In the genomic region with DNA sequence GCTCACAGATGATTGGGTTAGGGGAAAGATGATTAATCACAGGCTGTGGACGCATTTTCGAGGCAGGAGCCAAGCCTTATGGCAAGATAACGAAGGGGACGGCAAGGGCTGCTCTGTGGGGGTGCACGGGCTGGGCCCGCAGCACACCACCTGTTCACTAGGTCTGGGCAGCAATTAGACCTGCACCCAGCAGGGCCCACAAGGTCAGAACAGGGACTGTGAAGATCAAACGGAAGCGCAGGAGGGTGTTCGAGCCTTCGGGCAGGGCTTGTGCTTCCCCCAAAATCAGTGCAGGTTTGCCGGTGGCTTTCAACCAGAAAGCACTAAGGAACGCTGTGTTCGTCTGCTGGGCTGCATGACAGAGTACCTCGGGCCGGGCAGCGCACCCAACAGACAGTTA, we compare ENCODE assay signal across 27 cellular contexts.
"Had no signal": no experiment of that assay in that cellular context is flagged by ENCODE, and none has a peak within 500 bp of the region (broad histone marks: within the 10 kb centered on the region; RNA-seq: fewer than 3 reads in every experiment).

No MANE protein-coding gene starts in this region.

- DNase-seq: activated CD4-positive, alpha-beta T cell treated with anti-CD3 and anti-CD28 coated beads, Interleukin-2, amount 10 ng/mL, durations not matched to agents 24 days and 14 days; activated CD4-positive, alpha-beta T cell treated with anti-CD3 and anti-CD28 coated beads, Interleukin-2, amount 50 U/mL, for 4 hours; activated CD8-positive, alpha-beta T cell treated with anti-CD3 and anti-CD28 coated beads for 36 hours; activated gamma-delta T cell treated with Interleukin-2 at 50 U/mL for 16 hours; activated naive CD4-positive, alpha-beta T cell treated with anti-CD3 and anti-CD28 coated beads for 36 hours; activated T-cell treated with anti-CD3 and anti-CD28 coated beads, Interleukin-2, amount 50 U/mL, for 1 hour; adrenal gland; body of pancreas; cerebellar nuclear complex; Karpas-422; KBM-7; NCI-H1105 treated with DMSO at 0.1 percent for 48 hours; NCI-H1436; NCI-H1694; NCI-H1930; NCI-H2081 treated with DMSO at 0.1 percent for 48 hours; NCI-H226; NCI-H446 treated with DMSO at 0.1 percent for 48 hours; NCI-H526; NCI-H774; NK-92 treated with Interleukin-12 subunit alpha and Interleukin-12 subunit beta, amount 100 ng/mL, for 24 hours; PC-3 had no signal

- H3K4me1 Mint-ChIP-seq: activated CD4-positive, alpha-beta T cell treated with anti-CD3 and anti-CD28 coated beads, Interleukin-2, amount 10 ng/mL, durations not matched to agents 24 days and 14 days had no signal

- H3K36me3 Mint-ChIP-seq: activated naive CD4-positive, alpha-beta T cell treated with anti-CD3 and anti-CD28 coated beads, Interleukin-2, amount 50 U/mL, for 72 hours had no signal

- ATAC-seq: activated CD8-positive, alpha-beta T cell treated with anti-CD3 and anti-CD28 coated beads for 36 hours; activated naive CD4-positive, alpha-beta T cell treated with anti-CD3 and anti-CD28 coated beads, Interleukin-2, amount 50 U/mL, for 72 hours; body of pancreas; PC-3; Right ventricle myocardium inferior had no signal

- H3K9me3 Mint-ChIP-seq: activated CD4-positive, alpha-beta T cell treated with anti-CD3 and anti-CD28 coated beads, Interleukin-2, amount 10 ng/mL, durations not matched to agents 24 days and 14 days; activated CD8-positive, alpha-beta T cell treated with anti-CD3 and anti-CD28 coated beads for 36 hours; activated naive CD4-positive, alpha-beta T cell treated with anti-CD3 and anti-CD28 coated beads for 36 hours; activated naive CD4-positive, alpha-beta T cell treated with anti-CD3 and anti-CD28 coated beads, Interleukin-2, amount 50 U/mL, for 72 hours; T-helper 1 cell treated with Interleukin-12 subunit alpha and Interleukin-12 subunit beta and Interleukin-4 antibody, amounts not matched to agents 30 μg/mL and 1 μg/mL, for 36 hours; T-helper 2 cell treated with Interferon-gamma antibody and Interleukin-4, amounts not matched to agents 5 μg/mL and 100 μg/mL, for 36 hours had no signal

- H3K4me3 Mint-ChIP-seq: activated CD4-positive, alpha-beta T cell treated with anti-CD3 and anti-CD28 coated beads, Interleukin-2, amount 10 ng/mL, durations not matched to agents 24 days and 14 days; activated CD8-positive, alpha-beta T cell treated with anti-CD3 and anti-CD28 coated beads for 36 hours; activated naive CD4-positive, alpha-beta T cell treated with anti-CD3 and anti-CD28 coated beads for 36 hours; T-helper 1 cell treated with Interleukin-12 subunit alpha and Interleukin-12 subunit beta and Interleukin-4 antibody, amounts not matched to agents 30 μg/mL and 1 μg/mL, for 36 hours; T-helper 2 cell treated with Interferon-gamma antibody and Interleukin-4, amounts not matched to agents 5 μg/mL and 100 μg/mL, for 36 hours had no signal

- H3K27ac Mint-ChIP-seq: activated CD4-positive, alpha-beta T cell treated with anti-CD3 and anti-CD28 coated beads, Interleukin-2, amount 10 ng/mL, durations not matched to agents 24 days and 14 days; activated CD8-positive, alpha-beta T cell treated with anti-CD3 and anti-CD28 coated beads for 36 hours; activated naive CD4-positive, alpha-beta T cell treated with anti-CD3 and anti-CD28 coated beads for 36 hours; activated naive CD4-positive, alpha-beta T cell treated with anti-CD3 and anti-CD28 coated beads, Interleukin-2, amount 50 U/mL, for 72 hours; IgD-negative memory B cell; T-helper 1 cell treated with Interleukin-12 subunit alpha and Interleukin-12 subunit beta and Interleukin-4 antibody, amounts not matched to agents 30 μg/mL and 1 μg/mL, for 36 hours; T-helper 2 cell treated with Interferon-gamma antibody and Interleukin-4, amounts not matched to agents 5 μg/mL and 100 μg/mL, for 36 hours had no signal
